ENCODE assay signal across 8 cellular contexts in the genomic region with DNA sequence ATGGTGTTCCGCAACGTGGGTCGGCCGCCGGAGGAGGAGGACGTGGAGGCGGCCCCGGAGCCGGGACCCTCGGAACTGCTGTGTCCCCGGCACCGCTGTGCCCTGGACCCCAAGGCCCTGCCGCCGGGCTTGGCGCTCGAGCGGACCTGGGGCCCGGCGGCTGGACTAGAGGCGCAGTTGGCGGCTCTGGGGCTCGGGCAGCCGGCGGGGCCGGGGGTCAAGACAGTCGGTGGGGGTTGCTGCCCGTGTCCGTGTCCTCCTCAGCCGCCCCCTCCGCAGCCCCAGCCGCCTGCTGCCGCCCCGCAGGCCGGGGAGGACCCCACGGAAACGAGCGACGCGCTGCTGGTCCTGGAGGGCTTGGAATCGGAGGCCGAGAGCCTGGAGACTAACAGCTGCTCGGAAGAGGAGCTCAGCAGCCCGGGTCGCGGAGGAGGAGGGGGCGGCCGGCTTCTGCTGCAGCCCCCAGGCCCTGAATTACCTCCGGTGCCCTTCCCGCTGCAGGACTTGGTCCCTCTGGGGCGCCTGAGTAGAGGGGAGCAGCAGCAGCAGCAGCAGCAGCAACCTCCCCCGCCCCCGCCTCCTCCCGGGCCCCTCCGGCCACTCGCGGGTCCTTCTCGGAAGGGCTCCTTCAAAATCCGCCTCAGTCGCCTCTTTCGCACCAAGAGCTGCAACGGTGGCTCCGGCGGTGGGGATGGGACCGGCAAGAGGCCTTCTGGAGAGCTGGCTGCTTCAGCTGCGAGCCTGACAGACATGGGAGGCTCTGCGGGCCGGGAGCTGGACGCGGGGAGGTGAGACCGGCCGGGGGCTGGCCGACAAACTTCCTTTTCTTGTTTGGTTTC. TPM values are rescaled to one million over a fixed set of nuclear protein-coding genes. Genes with fewer than 3 reads are reported as not detected.
DNase-seq lines count a peak whose midpoint lies in the region; ATAC-seq and TF ChIP-seq lines count a peak whose summit lies in the region.

No MANE protein-coding gene starts in this region.

- no peaks in the 10 kb centered on the region for H3K9me3 ChIP-seq in osteoblast (ENCODE audit: low read depth, low read length)

- no peak overlapping the region for H3K27ac Mint-ChIP-seq in activated T-cell treated with anti-CD3 and anti-CD28 coated beads, Interleukin-2, amount 50 U/mL, for 72 hours

- TF ChIP-seq CTCF in LNCaP clone FGC (IDR thresholded peaks at IDR 0.05; ENCODE audit: control insufficient read depth, extremely low read depth, insufficient read depth) = no peak
- no peak for TF ChIP-seq CTCF in osteoblast (IDR thresholded peaks at IDR 0.05; ENCODE audit: extremely low read depth, low read depth, low read length)

- H3K9me3 Mint-ChIP-seq in activated T-cell treated with anti-CD3 and anti-CD28 coated beads, Interleukin-2, amount 50 U/mL, for 72 hours = no peaks in the 10 kb centered on the region

- intact Hi-C loops in Right ventricle myocardium superior (cut with DNase I) = no loop called here

- H3K36me3 ChIP-seq in osteoblast (ENCODE audit: insufficient read depth, low read length) = no peaks in the 10 kb centered on the region

- H4K20me1 ChIP-seq in osteoblast (ENCODE audit: insufficient read depth, low read length) = peaks cover 23% of the 10 kb centered on the region

- peak overlapping the region; percentile 59 for H3K27ac ChIP-seq in osteoblast (ENCODE audit: low read depth, low read length)

- H3K36me3 Mint-ChIP-seq in activated T-cell treated with anti-CD3 and anti-CD28 coated beads, Interleukin-2, amount 50 U/mL, for 72 hours (ENCODE audit: insufficient read depth in 2 of 2) = no peaks in the 10 kb centered on the region

- peak; percentile 42 for DNase-seq in AG08396 (ENCODE audit: low spot score)
- no peak for DNase-seq in LNCaP clone FGC (ENCODE audit: low read depth)
- peak; percentile 22 to 34 for DNase-seq in activated T-cell treated with anti-CD3 and anti-CD28 coated beads, Interleukin-2, amount 50 U/mL, for 72 hours
- DNase-seq in Right ventricle myocardium superior = peak; percentile 53
- DNase-seq in osteoblast (ENCODE audit: insufficient read length, low spot score, missing footprints) = no peak
- DNase-seq in NCI-H345 (lab: John Stamatoyannopoulos, UW) = no peak
- DNase-seq in ecto neural progenitor cell (ENCODE audit: low spot score) = no peak

- no peaks in the 10 kb centered on the region for H3K27me3 ChIP-seq in osteoblast (ENCODE audit: insufficient read depth, low read length)

- peaks cover 57% of the 10 kb centered on the region for H3K4me1 Mint-ChIP-seq in activated T-cell treated with anti-CD3 and anti-CD28 coated beads, Interleukin-2, amount 50 U/mL, for 72 hours (ENCODE audit: low read depth)

- peaks cover 18% of the 10 kb centered on the region for H3K4me1 ChIP-seq in osteoblast (ENCODE audit: insufficient read depth, low read length)

- peak overlapping the region; percentile 73 for H3K4me3 ChIP-seq in LNCaP clone FGC (ENCODE audit: low read depth, low read length)
- peak overlapping the region; percentile 79 for H3K4me3 ChIP-seq in osteoblast (ENCODE audit: insufficient read depth, low read length)

- ATAC-seq in GM19023 (IDR thresholded peaks at IDR 0.05; ENCODE audit: unreplicated experiment) (peak; percentile 17), Right ventricle myocardium superior (ENCODE audit: poor library complexity) (peak; percentile 16)
- peak in 1 of 2 donors; percentile 1 for ATAC-seq in activated T-cell treated with anti-CD3 and anti-CD28 coated beads, Interleukin-2, amount 50 U/mL, for 72 hours (replicated peaks in 1 of 2)

- H3K79me2 ChIP-seq in osteoblast (ENCODE audit: insufficient read depth, low read length) = peaks cover 53% of the 10 kb centered on the region

- H3K4me2 ChIP-seq in osteoblast (ENCODE audit: insufficient read depth, low read length) = peak overlapping the region; percentile 82

- no peaks in the 10 kb centered on the region for H3K27me3 Mint-ChIP-seq in activated T-cell treated with anti-CD3 and anti-CD28 coated beads, Interleukin-2, amount 50 U/mL, for 72 hours (ENCODE audit: low read depth)

- peak overlapping the region; percentile 0 for H2AFZ ChIP-seq in osteoblast (ENCODE audit: low read length)

- H3K4me3 Mint-ChIP-seq in activated T-cell treated with anti-CD3 and anti-CD28 coated beads, Interleukin-2, amount 50 U/mL, for 72 hours = peak overlapping the region; percentile 79 to 84

RNA-seq across cellular contexts. Expression of gene SOCS7, which starts 0.8 kb away (rescaled TPM):
- 10 to 100 TPM; 35.7 to 44.7 TPM for total RNA-seq in activated T-cell treated with anti-CD3 and anti-CD28 coated beads, Interleukin-2, amount 50 U/mL, for 72 hours
- total RNA-seq in Right ventricle myocardium superior (10.1 TPM), osteoblast (16.3 and 17.1 TPM in 2 replicates)

RNA-seq across cellular contexts. Expression of gene GPR179, which starts 8.7 kb away (rescaled TPM):
- under 1 TPM; 0.09 to 0.60 TPM for total RNA-seq in activated T-cell treated with anti-CD3 and anti-CD28 coated beads, Interleukin-2, amount 50 U/mL, for 72 hours
- total RNA-seq in Right ventricle myocardium superior (0.16 TPM), osteoblast (not detected in 2 replicates)

RNA-seq across cellular contexts. Expression of gene MRPL45, which starts 55.5 kb away (rescaled TPM):
- 10 to 100 TPM; 54.9 to 67.1 TPM for total RNA-seq in activated T-cell treated with anti-CD3 and anti-CD28 coated beads, Interleukin-2, amount 50 U/mL, for 72 hours
- total RNA-seq in Right ventricle myocardium superior = 38.0 TPM
- 40.4 and 40.9 TPM in 2 replicates for total RNA-seq in osteoblast

Comparison
In these comparisons a context has a peak if more than half of its experiments do, and no peak if none do; other contexts are left out.
1. DNase-seq: peak in AG08396 (single experiment), activated T-cell treated with anti-CD3 and anti-CD28 coated beads, Interleukin-2, amount 50 U/mL, for 72 hours (2 of 2) and Right ventricle myocardium superior (single experiment); none in LNCaP clone FGC (single experiment), osteoblast (single experiment), NCI-H345 (single experiment) and ecto neural progenitor cell (single experiment).